ENCODE assay signal across 1 cellular context in genomic region chr7:28942158-28942557, GRCh38.
TF ChIP-seq lines count a peak whose summit lies in the region.

No MANE protein-coding gene starts in this region.

TF ChIP-seq in GM23338, 12 proteins besides CTCF, POLR2A, EP300 and RAD21 (continued from another document):
- TF ChIP-seq ZNF462 (CRISPR knock-in tag; IDR thresholded peaks at IDR 0.05), result no peak
- no peak for TF ChIP-seq POLR2AphosphoS5 (IDR thresholded peaks at IDR 0.05; ENCODE audit: low read depth)
- TF ChIP-seq EZH2phosphoT487 (IDR thresholded peaks at IDR 0.05; ENCODE audit: unreplicated experiment), result no peak
- TF ChIP-seq REST (IDR thresholded peaks at IDR 0.05; ENCODE audit: unreplicated experiment), result no peak
- TF ChIP-seq JUNB (IDR thresholded peaks at IDR 0.05; ENCODE audit: unreplicated experiment), result no peak
- no peak for TF ChIP-seq ZNF114 (CRISPR knock-in tag; IDR thresholded peaks at IDR 0.05)
- TF ChIP-seq ETS1 (IDR thresholded peaks at IDR 0.05), result no peak
- TF ChIP-seq EZH2 (IDR thresholded peaks at IDR 0.05; ENCODE audit: low read depth, unreplicated experiment), result no peak
- TF ChIP-seq CREB1 (CRISPR knock-in tag; IDR thresholded peaks at IDR 0.05; ENCODE audit: low read depth), result no peak
